In the genomic region with DNA sequence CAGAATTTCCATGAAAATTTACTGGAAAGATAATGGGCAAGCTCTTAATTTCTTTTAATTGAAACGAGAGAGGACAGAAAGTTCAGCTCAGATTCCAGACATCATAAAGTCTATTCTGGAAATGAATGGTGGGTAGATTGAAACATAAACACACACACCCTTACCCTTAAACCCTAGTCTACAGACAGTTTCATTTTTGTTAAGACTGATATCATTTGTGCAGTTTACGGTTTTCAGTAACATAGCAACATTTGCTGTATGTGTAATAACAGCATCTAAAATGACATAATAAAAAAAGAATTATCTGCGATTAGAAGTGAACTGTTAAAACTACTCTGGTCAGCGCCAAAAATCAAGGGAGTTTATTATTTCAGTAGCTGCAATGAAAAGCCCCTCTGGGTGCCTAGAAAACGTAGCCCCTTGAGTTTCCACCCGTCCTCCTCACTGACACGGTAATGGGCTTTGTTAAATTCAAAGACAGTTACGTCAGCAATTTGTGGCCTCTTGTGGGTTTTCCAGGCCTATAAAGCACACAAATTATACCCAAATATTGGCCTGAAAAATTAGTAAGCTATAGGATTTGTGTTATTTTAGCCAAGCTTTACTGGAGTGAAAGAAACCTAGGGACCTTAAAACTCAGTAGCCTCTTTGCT, we compare ENCODE assay signal across 16 cellular contexts.
"Had no signal": no experiment of that assay in that cellular context is flagged by ENCODE, and none has a peak within 500 bp of the region (broad histone marks: within the 10 kb centered on the region; RNA-seq: fewer than 3 reads in every experiment).

No MANE protein-coding gene starts in this region.

- H3K36me3 Mint-ChIP-seq: memory B cell had no signal

- DNase-seq: activated CD4-positive, alpha-beta T cell treated with anti-CD3 and anti-CD28 coated beads, Interleukin-2, amount 10 ng/mL, durations not matched to agents 7 days and 5 days; activated CD4-positive, CD25-positive, alpha-beta regulatory T cell; activated CD8-positive, alpha-beta memory T cell treated with anti-CD3 and anti-CD28 coated beads for 24 hours; activated naive CD4-positive, alpha-beta T cell treated with Interleukin-2 at 50 U/mL for 16 hours; activated naive CD8-positive, alpha-beta T cell treated with anti-CD3 and anti-CD28 coated beads, Interleukin-2, amount 50 U/mL, for 24 hours; esophagus squamous epithelium; gastrocnemius medialis; heart right ventricle; left lung; stomach; uterus had no signal

- H3K4me1 Mint-ChIP-seq: activated CD4-positive, alpha-beta T cell treated with anti-CD3 and anti-CD28 coated beads, Interleukin-2, amount 10 ng/mL, durations not matched to agents 7 days and 5 days; activated naive CD8-positive, alpha-beta T cell treated with anti-CD3 and anti-CD28 coated beads, Interleukin-2, amount 50 U/mL, for 24 hours; memory B cell had no signal

- H3K9me3 ChIP-seq: ascending aorta, esophagus squamous epithelium, gastrocnemius medialis, left lung, stomach, uterus had no signal

- H3K27ac Mint-ChIP-seq: activated CD4-positive, alpha-beta T cell treated with anti-CD3 and anti-CD28 coated beads, Interleukin-2, amount 10 ng/mL, durations not matched to agents 7 days and 5 days; activated naive CD8-positive, alpha-beta T cell treated with anti-CD3 and anti-CD28 coated beads, Interleukin-2, amount 50 U/mL, for 24 hours; memory B cell had no signal

- H3K9me3 Mint-ChIP-seq: activated naive CD8-positive, alpha-beta T cell treated with anti-CD3 and anti-CD28 coated beads, Interleukin-2, amount 50 U/mL, for 24 hours had no signal

- H3K27me3 Mint-ChIP-seq: activated CD4-positive, alpha-beta T cell treated with anti-CD3 and anti-CD28 coated beads, Interleukin-2, amount 10 ng/mL, durations not matched to agents 7 days and 5 days; activated naive CD8-positive, alpha-beta T cell treated with anti-CD3 and anti-CD28 coated beads, Interleukin-2, amount 50 U/mL, for 24 hours; memory B cell had no signal

- H3K4me3 ChIP-seq: ascending aorta, cardiac muscle cell, esophagus squamous epithelium, gastrocnemius medialis, heart right ventricle, left lung, stomach, uterus had no signal

- H3K4me3 Mint-ChIP-seq: activated CD4-positive, alpha-beta T cell treated with anti-CD3 and anti-CD28 coated beads, Interleukin-2, amount 10 ng/mL, durations not matched to agents 7 days and 5 days; activated naive CD8-positive, alpha-beta T cell treated with anti-CD3 and anti-CD28 coated beads, Interleukin-2, amount 50 U/mL, for 24 hours; memory B cell had no signal

- H3K27me3 ChIP-seq: ascending aorta, cardiac muscle cell, esophagus squamous epithelium, gastrocnemius medialis, left lung, stomach, uterus had no signal

- H3K36me3 ChIP-seq: ascending aorta, cardiac muscle cell, esophagus squamous epithelium, gastrocnemius medialis, heart right ventricle, left lung, stomach, uterus had no signal

- FAIRE-seq: islet of Langerhans, TTC549 had no signal

- ATAC-seq: activated naive CD8-positive, alpha-beta T cell treated with anti-CD3 and anti-CD28 coated beads, Interleukin-2, amount 50 U/mL, for 24 hours; gastrocnemius medialis; heart right ventricle; left lung had no signal

- H3K27ac ChIP-seq: ascending aorta, cardiac muscle cell, esophagus squamous epithelium, gastrocnemius medialis, heart right ventricle, left lung, stomach, uterus had no signal

- H3K4me1 ChIP-seq: ascending aorta, gastrocnemius medialis, heart right ventricle, left lung, uterus had no signal
